Comparison of ENCODE assay signal across 1 cellular context in genomic region chr22:17232406-17232805, GRCh38.
TF ChIP-seq lines count a peak whose summit lies in the region.

No MANE protein-coding gene starts in this region.

TF ChIP-seq in GM23338, 12 proteins besides CTCF, POLR2A, EP300 and RAD21 (continued from another document):
- no peak for TF ChIP-seq REST (IDR thresholded peaks at IDR 0.05; ENCODE audit: unreplicated experiment)
- TF ChIP-seq ETS1 (IDR thresholded peaks at IDR 0.05), result no peak
- no peak for TF ChIP-seq EZH2phosphoT487 (IDR thresholded peaks at IDR 0.05; ENCODE audit: unreplicated experiment)
- TF ChIP-seq EZH2 (IDR thresholded peaks at IDR 0.05; ENCODE audit: low read depth, unreplicated experiment), result no peak
- TF ChIP-seq JUNB (IDR thresholded peaks at IDR 0.05; ENCODE audit: unreplicated experiment), result no peak
- TF ChIP-seq CREB1 (CRISPR knock-in tag; IDR thresholded peaks at IDR 0.05; ENCODE audit: low read depth), result no peak
- no peak for TF ChIP-seq ZNF114 (CRISPR knock-in tag; IDR thresholded peaks at IDR 0.05)
- TF ChIP-seq ZNF331 (CRISPR knock-in tag; IDR thresholded peaks at IDR 0.05; ENCODE audit: low read depth), result no peak
